In genomic region chr7:27210441-27211083, GRCh38 we compare ENCODE assay signal across 8 cellular contexts. TPM values are rescaled to one million over a fixed set of nuclear protein-coding genes. Genes with fewer than 3 reads are reported as not detected.
DNase-seq lines count a peak whose midpoint lies in the region; ATAC-seq and TF ChIP-seq lines count a peak whose summit lies in the region.

No MANE protein-coding gene starts in this region.

- H3F3A ChIP-seq in SK-N-SH (replicated peaks; ENCODE audit: insufficient read depth): no peaks in the 10 kb centered on the region

- POLR2A ChIA-PET in SK-N-SH (lab: Yijun Ruan, JAX): no interaction called here

- H3K4me3 ChIP-seq in SK-N-SH (ENCODE audit: low read depth in 2 of 2, low read length in 1 of 2) (peak overlapping the region; percentile 31 to 50), cardiac fibroblast (replicated peaks in 1 of 2; ENCODE audit: low read depth in 2 of 2, low read length in 2 of 2) (peak overlapping the region; percentile 24 to 26)

- H3K36me3 ChIP-seq in SK-N-SH (replicated peaks in 1 of 2; ENCODE audit: control insufficient read depth in 1 of 2, insufficient read depth in 2 of 2, low read length in 1 of 2): no peaks in the 10 kb centered on the region

- TF ChIP-seq RAD21 in SK-N-SH (IDR thresholded peaks at IDR 0.05; ENCODE audit: low read length): peak; percentile 72

- H3K27ac ChIP-seq in SK-N-SH (ENCODE audit: low read depth in 2 of 2, low read length in 1 of 2): no peak overlapping the region

- TF ChIP-seq CTCF in AG09319 (IDR thresholded peaks at IDR 0.05; ENCODE audit: low read depth, low read length) (peak; percentile 71), SK-N-SH (IDR thresholded peaks at IDR 0.05) (peak; percentile 90), cardiac fibroblast (IDR thresholded peaks at IDR 0.05; ENCODE audit: low read depth, low read length) (peak; percentile 86)

- no peak for DNase-seq in AG09319 (ENCODE audit: extremely low read depth, low read depth)
- peak; percentile 58 for DNase-seq in H4 (ENCODE audit: low spot score)
- peak; percentile 85 for DNase-seq in SK-N-SH
- peak; percentile 47 to 52 for DNase-seq in cardiac fibroblast (ENCODE audit: low read depth in 2 of 2)
- peak; percentile 85 to 89 for DNase-seq in left colon
- peak; percentile 74 for DNase-seq in stimulated activated CD8-positive, alpha-beta memory T cell treated with anti-CD3 and anti-CD28 coated beads, Interleukin-4, amount 100 ng/mL, for 48 hours
- DNase-seq in NK-92 (lab: John Stamatoyannopoulos, UW; ENCODE audit: unreplicated experiment): no peak

- CTCF ChIA-PET in SK-N-SH (lab: Yijun Ruan, JAX): interaction anchor here (0.6 to 8.7 kb wide), 64 partner anchors 8 to 887 kb away, joined by 3 to 81 read pairs (median 5); partner anchors contain the start of genes EVX1, HIBADH, HOXA10 and HOXA13

- no peaks in the 10 kb centered on the region for H3K9me3 ChIP-seq in SK-N-SH

- no peaks in the 10 kb centered on the region; the same call in 1 of the 2 replicates for H4K20me1 ChIP-seq in SK-N-SH (ENCODE audit: insufficient read depth)

- no peak for TF ChIP-seq EP300 in SK-N-SH (IDR thresholded peaks at IDR 0.05; ENCODE audit: borderline replicate concordance in 1 of 2, low read depth in 1 of 2, low read length in 1 of 2)

- H3K9ac ChIP-seq in SK-N-SH: no peak overlapping the region

- H2AFZ ChIP-seq in SK-N-SH (ENCODE audit: low read depth): peak overlapping the region; percentile 62; the same call in 1 of the 2 replicates

- no peaks in the 10 kb centered on the region for H3K9me2 ChIP-seq in SK-N-SH

- WGBS in SK-N-SH (ENCODE audit: low lambda C conversion rate): 14% methylated on average over 32 of the region's 32 CpGs

- H3K79me2 ChIP-seq in SK-N-SH (ENCODE audit: insufficient read depth): no peaks in the 10 kb centered on the region

- peaks cover 0 to 16% of the 10 kb centered on the region in 2 experiments; a peak in 1 of 4 replicates for H3K4me1 ChIP-seq in SK-N-SH (ENCODE audit: control insufficient read depth in 1 of 2, insufficient read depth in 2 of 2, low read depth in 1 of 2, low read length in 1 of 2)

- H3K4me2 ChIP-seq in SK-N-SH: peak overlapping the region; percentile 70

- H3K27me3 ChIP-seq in SK-N-SH (ENCODE audit: insufficient read depth): peaks cover 97% of the 10 kb centered on the region

- intact Hi-C loops in left colon (cut with DNase I, micrococcal nuclease): loop anchor here in 1 of 2 donors (10.0 kb wide), 3 partner anchors 364 to 814 kb away; no protein-coding TSS in a partner anchor

- ATAC-seq in left colon: peak; percentile 76
- no peak for ATAC-seq in HG03135 (IDR thresholded peaks at IDR 0.05; ENCODE audit: unreplicated experiment)

TF ChIP-seq in SK-N-SH, 30 proteins besides CTCF, POLR2A, EP300 and RAD21:
- TF ChIP-seq FOXJ3 (CRISPR knock-in tag; IDR thresholded peaks at IDR 0.05) (no peak), SMC3 (IDR thresholded peaks at IDR 0.05; ENCODE audit: low read depth, low read length) (peak; percentile 83)
TF ChIP-seq in SK-N-SH: peak in this region for 1.

RNA-seq across cellular contexts. Expression of gene HOXA13, which starts 10.7 kb away (rescaled TPM):
- total RNA-seq in H4 (2014; rRNA removed; shearing (Covaris generic)): 5.9 and 7.4 TPM in 2 replicates
- polyA plus RNA-seq in SK-N-SH (2012; rRNA removed): not detected in 2 replicates
- polyA plus RNA-seq in SK-N-SH (2012; cell fraction: cytosol; rRNA removed): not detected in 2 replicates
- not detected in 2 replicates for polyA plus RNA-seq in SK-N-SH (2012; cell fraction: nucleus; rRNA removed)
- total RNA-seq in left colon: 10 to 100 TPM; 35.2 to 39.4 TPM

RNA-seq across cellular contexts. Expression of gene HOXA11, which starts 25.5 kb away (rescaled TPM):
- 0.27 and 0.52 TPM in 2 replicates for total RNA-seq in H4 (2014; rRNA removed; shearing (Covaris generic))
- not detected in 2 replicates for polyA plus RNA-seq in SK-N-SH (2012; rRNA removed)
- polyA plus RNA-seq in SK-N-SH (2012; cell fraction: cytosol; rRNA removed): not detected in 2 replicates
- polyA plus RNA-seq in SK-N-SH (2012; cell fraction: nucleus; rRNA removed): not detected in 2 replicates
- 1 to 10 TPM; 3.1 to 6.1 TPM for total RNA-seq in left colon

RNA-seq across cellular contexts. Expression of gene EVX1, which starts 32.0 kb away (rescaled TPM):
- total RNA-seq in H4 (2014; rRNA removed; shearing (Covaris generic)): not detected in 2 replicates
- polyA plus RNA-seq in SK-N-SH (2012; rRNA removed): not detected in 2 replicates
- not detected in 2 replicates for polyA plus RNA-seq in SK-N-SH (2012; cell fraction: cytosol; rRNA removed)
- 0.01 TPM in 1 of 2 replicates, not detected in the other for polyA plus RNA-seq in SK-N-SH (2012; cell fraction: nucleus; rRNA removed)
- total RNA-seq in left colon: under 1 TPM; 0.82 to 0.87 TPM

RNA-seq across cellular contexts. Expression of gene HOXA10, which starts 36.4 kb away (rescaled TPM):
- total RNA-seq in H4 (2014; rRNA removed; shearing (Covaris generic)): 2.0 and 6.1 TPM in 2 replicates
- not detected in 2 replicates for polyA plus RNA-seq in SK-N-SH (2012; rRNA removed)
- not detected in 2 replicates for polyA plus RNA-seq in SK-N-SH (2012; cell fraction: cytosol; rRNA removed)
- polyA plus RNA-seq in SK-N-SH (2012; cell fraction: nucleus; rRNA removed): not detected in 2 replicates
- 10 to 100 TPM; 23.4 to 30.0 TPM for total RNA-seq in left colon

RNA-seq across cellular contexts. Expression of gene HOXA9, which starts 45.2 kb away (rescaled TPM):
- total RNA-seq in H4 (2014; rRNA removed; shearing (Covaris generic)): 0.17 and 0.18 TPM in 2 replicates
- polyA plus RNA-seq in SK-N-SH (2012; rRNA removed): not detected in 2 replicates
- polyA plus RNA-seq in SK-N-SH (2012; cell fraction: cytosol; rRNA removed): not detected in 2 replicates
- not detected in 2 replicates for polyA plus RNA-seq in SK-N-SH (2012; cell fraction: nucleus; rRNA removed)
- 10 to 100 TPM; 18.0 to 28.6 TPM for total RNA-seq in left colon

Comparison
In these comparisons a context has a peak if more than half of its experiments do, and no peak if none do; other contexts are left out.
1. DNase-seq: peak in H4 (single experiment), SK-N-SH (single experiment), cardiac fibroblast (2 of 2), left colon (2 of 2) and stimulated activated CD8-positive, alpha-beta memory T cell treated with anti-CD3 and anti-CD28 coated beads, Interleukin-4, amount 100 ng/mL, for 48 hours (single experiment); none in AG09319 (single experiment) and NK-92 (single experiment).
2. Peak in every context shown above with its lines, with median percentiles within 50 percentile points of each other: CTCF ChIP-seq.